8 cellular contexts compared by ENCODE assay signal in the genomic region with DNA sequence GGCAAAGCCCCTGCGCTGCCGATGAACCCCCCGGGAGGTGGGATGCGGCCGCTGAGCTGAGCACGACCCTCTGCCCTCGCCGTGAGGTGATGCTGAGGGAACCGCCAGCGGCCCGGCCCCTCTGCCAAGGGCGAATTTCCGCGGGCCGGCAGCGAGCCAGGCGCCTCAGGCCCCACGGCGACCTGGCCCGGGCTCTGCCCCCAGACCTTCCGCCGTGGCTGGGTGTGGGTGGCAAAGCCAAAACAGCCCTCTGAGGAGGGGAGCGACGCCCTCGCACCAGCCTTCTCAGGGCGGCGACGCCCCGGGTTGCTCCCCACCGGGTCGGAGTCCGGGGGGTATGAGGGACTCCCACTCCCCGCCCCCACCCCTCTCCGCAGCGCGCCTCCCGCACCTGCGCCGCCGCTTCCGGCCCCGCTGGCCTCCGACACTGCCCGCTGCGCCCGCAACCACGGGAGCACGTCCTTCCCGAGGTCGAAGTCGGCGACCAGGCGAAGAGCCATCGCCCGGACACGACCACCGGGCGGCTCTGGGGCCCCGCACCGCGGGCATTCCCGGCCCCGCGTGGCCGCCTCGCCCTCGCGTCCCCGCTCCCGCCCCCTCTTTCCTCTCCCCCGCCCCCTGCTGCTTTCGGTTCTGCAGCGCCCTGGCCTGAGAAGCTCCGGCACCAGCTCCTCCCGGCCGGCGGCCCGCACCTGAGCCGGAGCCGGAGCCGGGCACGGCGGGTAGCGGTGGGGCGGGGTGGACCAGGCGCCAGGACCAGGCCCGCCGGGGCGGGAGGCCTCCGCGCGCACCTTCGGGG. TPM values are rescaled to one million over a fixed set of nuclear protein-coding genes. Genes with fewer than 3 reads are reported as not detected.
DNase-seq lines count a peak whose midpoint lies in the region; FAIRE-seq and TF ChIP-seq lines count a peak whose summit lies in the region.

A gene with protein sequence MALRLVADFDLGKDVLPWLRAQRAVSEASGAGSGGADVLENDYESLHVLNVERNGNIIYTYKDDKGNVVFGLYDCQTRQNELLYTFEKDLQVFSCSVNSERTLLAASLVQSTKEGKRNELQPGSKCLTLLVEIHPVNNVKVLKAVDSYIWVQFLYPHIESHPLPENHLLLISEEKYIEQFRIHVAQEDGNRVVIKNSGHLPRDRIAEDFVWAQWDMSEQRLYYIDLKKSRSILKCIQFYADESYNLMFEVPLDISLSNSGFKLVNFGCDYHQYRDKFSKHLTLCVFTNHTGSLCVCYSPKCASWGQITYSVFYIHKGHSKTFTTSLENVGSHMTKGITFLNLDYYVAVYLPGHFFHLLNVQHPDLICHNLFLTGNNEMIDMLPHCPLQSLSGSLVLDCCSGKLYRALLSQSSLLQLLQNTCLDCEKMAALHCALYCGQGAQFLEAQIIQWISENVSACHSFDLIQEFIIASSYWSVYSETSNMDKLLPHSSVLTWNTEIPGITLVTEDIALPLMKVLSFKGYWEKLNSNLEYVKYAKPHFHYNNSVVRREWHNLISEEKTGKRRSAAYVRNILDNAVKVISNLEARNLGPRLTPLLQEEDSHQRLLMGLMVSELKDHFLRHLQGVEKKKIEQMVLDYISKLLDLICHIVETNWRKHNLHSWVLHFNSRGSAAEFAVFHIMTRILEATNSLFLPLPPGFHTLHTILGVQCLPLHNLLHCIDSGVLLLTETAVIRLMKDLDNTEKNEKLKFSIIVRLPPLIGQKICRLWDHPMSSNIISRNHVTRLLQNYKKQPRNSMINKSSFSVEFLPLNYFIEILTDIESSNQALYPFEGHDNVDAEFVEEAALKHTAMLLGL (minus strand): TSS at position 528 of the 799 bp plus-strand sequence. CDS start 28 bp downstream, at position 500.

- no peak within 1 kb of the TSS for H3K27ac ChIP-seq in ectodermal cell (ENCODE audit: insufficient read depth, low read depth, low read length, poor library complexity, severe bottlenecking)

- H3K4me1 ChIP-seq in ectodermal cell (ENCODE audit: control insufficient read depth, insufficient read depth, low read length), result peaks cover 2% of the 10 kb centered on the region

- TF ChIP-seq POLR2A in GM10847 (IDR thresholded peaks at IDR 0.05; ENCODE audit: extremely low read depth, insufficient read length), result peak; percentile 65
- 0 out of 2 replicates have a peak, but pooled peaks have one; percentile 15 for TF ChIP-seq POLR2A in H54 (IDR thresholded peaks at IDR 0.05; ENCODE audit: low read depth, low read length)

- DNase-seq in H54 (ENCODE audit: insufficient read length, low spot score) (peak; percentile 36), NCI-H1092 (lab: John Stamatoyannopoulos, UW) (peak; percentile 55), medulla oblongata (ENCODE audit: extremely low spot score) (peak; percentile 45), NCI-H1694 treated with DMSO at 0.1 percent for 48 hours (lab: John Stamatoyannopoulos, UW) (no peak)
- DNase-seq in activated CD4-positive, alpha-beta T cell treated with anti-CD3 and anti-CD28 coated beads, Interleukin-2, amount 50 U/mL, for 4 hours, result peak; percentile 51 to 52
- DNase-seq in stimulated activated CD8-positive, alpha-beta memory T cell treated with anti-CD3 and anti-CD28 coated beads, Interleukin-7, amount 100 ng/mL, for 24 hours (ENCODE audit: low read depth), result peak; percentile 13

- H3K27me3 ChIP-seq in ectodermal cell (ENCODE audit: control insufficient read depth, insufficient read depth, low read length, poor library complexity, severe bottlenecking), result peaks cover 37% of the 10 kb centered on the region

- no peak for FAIRE-seq in H54 (lab: Jason Lieb, UNC)

- H3K4me3 ChIP-seq in ectodermal cell (ENCODE audit: insufficient read depth, low read depth, low read length), result peak within 1 kb of the TSS; percentile 47

- 2% methylated on average over 93 of the region's 93 CpGs for WGBS in ectodermal cell, 2 experiments

- H3K9me3 ChIP-seq in ectodermal cell (ENCODE audit: control insufficient read depth, low read length), result no peaks in the 10 kb centered on the region

- no peaks in the 10 kb centered on the region for H3K36me3 ChIP-seq in ectodermal cell (ENCODE audit: control insufficient read depth, insufficient read depth, low read length)

RNA-seq across cellular contexts. Expression of the gene that starts here (rescaled TPM):
- 1.7 TPM for polyA plus RNA-seq in ectodermal cell (2013, experiment 1 of 4)
- polyA plus RNA-seq in ectodermal cell (2013, experiment 2 of 4), result 1.3 TPM
- polyA plus RNA-seq in ectodermal cell (2013, experiment 3 of 4), result 0.75 TPM
- 0.89 TPM for polyA plus RNA-seq in ectodermal cell (2013, experiment 4 of 4)
